2 cellular contexts compared by ENCODE assay signal in the genomic region with DNA sequence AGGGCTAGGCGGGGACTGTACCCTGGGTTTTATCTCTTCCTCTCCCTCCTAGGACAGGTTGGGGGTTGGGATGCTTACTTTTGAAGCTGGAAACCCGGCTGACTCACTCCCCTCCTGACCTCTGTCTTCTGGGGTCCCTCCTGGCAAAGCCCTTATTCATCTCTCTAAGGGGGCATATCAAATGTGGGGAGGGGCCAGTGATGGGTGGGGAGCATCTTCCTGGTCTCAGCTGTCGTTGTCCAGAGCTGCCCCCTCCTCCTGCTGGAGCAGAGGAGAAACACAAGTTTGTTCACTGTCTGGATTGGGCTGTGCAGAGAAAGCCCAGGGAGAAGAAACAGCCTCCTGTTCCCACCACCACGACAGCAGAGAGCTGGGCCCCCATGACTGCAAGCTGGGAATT.
TF ChIP-seq lines count a peak whose summit lies in the region.

No MANE protein-coding gene starts in this region.

TF ChIP-seq in HCT116, 20 proteins besides CTCF, POLR2A, EP300 and RAD21 (continued from another document):
- TF ChIP-seq, protein P1, sequence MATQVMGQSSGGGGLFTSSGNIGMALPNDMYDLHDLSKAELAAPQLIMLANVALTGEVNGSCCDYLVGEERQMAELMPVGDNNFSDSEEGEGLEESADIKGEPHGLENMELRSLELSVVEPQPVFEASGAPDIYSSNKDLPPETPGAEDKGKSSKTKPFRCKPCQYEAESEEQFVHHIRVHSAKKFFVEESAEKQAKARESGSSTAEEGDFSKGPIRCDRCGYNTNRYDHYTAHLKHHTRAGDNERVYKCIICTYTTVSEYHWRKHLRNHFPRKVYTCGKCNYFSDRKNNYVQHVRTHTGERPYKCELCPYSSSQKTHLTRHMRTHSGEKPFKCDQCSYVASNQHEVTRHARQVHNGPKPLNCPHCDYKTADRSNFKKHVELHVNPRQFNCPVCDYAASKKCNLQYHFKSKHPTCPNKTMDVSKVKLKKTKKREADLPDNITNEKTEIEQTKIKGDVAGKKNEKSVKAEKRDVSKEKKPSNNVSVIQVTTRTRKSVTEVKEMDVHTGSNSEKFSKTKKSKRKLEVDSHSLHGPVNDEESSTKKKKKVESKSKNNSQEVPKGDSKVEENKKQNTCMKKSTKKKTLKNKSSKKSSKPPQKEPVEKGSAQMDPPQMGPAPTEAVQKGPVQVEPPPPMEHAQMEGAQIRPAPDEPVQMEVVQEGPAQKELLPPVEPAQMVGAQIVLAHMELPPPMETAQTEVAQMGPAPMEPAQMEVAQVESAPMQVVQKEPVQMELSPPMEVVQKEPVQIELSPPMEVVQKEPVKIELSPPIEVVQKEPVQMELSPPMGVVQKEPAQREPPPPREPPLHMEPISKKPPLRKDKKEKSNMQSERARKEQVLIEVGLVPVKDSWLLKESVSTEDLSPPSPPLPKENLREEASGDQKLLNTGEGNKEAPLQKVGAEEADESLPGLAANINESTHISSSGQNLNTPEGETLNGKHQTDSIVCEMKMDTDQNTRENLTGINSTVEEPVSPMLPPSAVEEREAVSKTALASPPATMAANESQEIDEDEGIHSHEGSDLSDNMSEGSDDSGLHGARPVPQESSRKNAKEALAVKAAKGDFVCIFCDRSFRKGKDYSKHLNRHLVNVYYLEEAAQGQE (IDR thresholded peaks at IDR 0.05; ENCODE audit: low read depth) = no peak
- TF ChIP-seq, protein P2, sequence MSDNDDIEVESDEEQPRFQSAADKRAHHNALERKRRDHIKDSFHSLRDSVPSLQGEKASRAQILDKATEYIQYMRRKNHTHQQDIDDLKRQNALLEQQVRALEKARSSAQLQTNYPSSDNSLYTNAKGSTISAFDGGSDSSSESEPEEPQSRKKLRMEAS (IDR thresholded peaks at IDR 0.05) = no peak
TF ChIP-seq in HCT116: peak in this region for 0.

TF ChIP-seq in liver, 16 proteins besides CTCF, POLR2A, EP300 and RAD21 (continued from another document):
- TF ChIP-seq, protein P1 (IDR thresholded peaks at IDR 0.05) = no peak
- no peak for TF ChIP-seq GABPA (IDR thresholded peaks at IDR 0.05 in 1 of 2, conservative IDR thresholded peaks at IDR 0.05 in 1 of 2)
